Comparison of ENCODE assay signal across 24 cellular contexts in the genomic region with DNA sequence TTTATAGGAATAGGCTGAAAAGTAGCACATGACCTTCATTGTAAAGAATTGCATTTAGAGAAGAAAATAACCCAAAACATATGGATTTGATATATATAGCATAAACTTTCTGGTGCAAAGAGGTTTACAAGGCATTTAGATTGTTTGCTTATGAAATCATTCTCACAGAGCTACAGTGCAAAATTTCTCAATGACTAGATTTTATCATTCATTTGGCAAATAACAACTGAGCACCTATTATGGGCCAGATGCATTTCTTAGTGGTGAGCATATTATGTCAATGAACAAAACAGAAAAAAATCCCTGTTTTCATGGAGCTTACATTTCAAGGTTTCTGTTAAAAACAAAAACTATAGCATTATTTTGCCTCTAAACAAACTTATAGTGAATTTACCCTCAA. TPM values are rescaled to one million over a fixed set of nuclear protein-coding genes. Genes with fewer than 3 reads are reported as not detected.
"Had no signal": no experiment of that assay in that cellular context is flagged by ENCODE, and none has a peak within 500 bp of the region (broad histone marks: within the 10 kb centered on the region; RNA-seq: fewer than 3 reads in every experiment).

No MANE protein-coding gene starts in this region.

- H3K27me3 ChIP-seq: adrenal gland, SJSA1 had no signal

- H3K4me3 ChIP-seq: adrenal gland, K562, SJSA1 had no signal

- H3K9me3 ChIP-seq: adrenal gland, SJSA1 had no signal

- H3K36me3 ChIP-seq: adrenal gland, SJSA1 had no signal

- H3K9me3 Mint-ChIP-seq: activated naive CD4-positive, alpha-beta T cell treated with anti-CD3 and anti-CD28 coated beads, Interleukin-2, amount 10 ng/mL, durations not matched to agents 7 days and 5 days; activated naive CD8-positive, alpha-beta T cell treated with anti-CD3 and anti-CD28 coated beads for 36 hours; activated T-helper 2 cell treated with anti-CD3 and anti-CD28 coated beads, Interferon-gamma antibody, Interleukin-2, Interleukin-4, amounts not matched to agents 10 μg/mL and 5 μg/mL and 100 μg/mL, durations not matched to agents 14 hours and 24 hours and 36 hours; central memory CD8-positive, alpha-beta T cell; T-helper 1 cell treated with Interleukin-12 subunit alpha and Interleukin-12 subunit beta and Interleukin-4 antibody, amounts not matched to agents 30 μg/mL and 1 μg/mL, for 36 hours had no signal

- H3K27ac Mint-ChIP-seq: activated naive CD4-positive, alpha-beta T cell treated with anti-CD3 and anti-CD28 coated beads, Interleukin-2, amount 10 ng/mL, durations not matched to agents 7 days and 5 days; activated naive CD8-positive, alpha-beta T cell treated with anti-CD3 and anti-CD28 coated beads for 36 hours; activated T-helper 2 cell treated with anti-CD3 and anti-CD28 coated beads, Interferon-gamma antibody, Interleukin-2, Interleukin-4, amounts not matched to agents 10 μg/mL and 5 μg/mL and 100 μg/mL, durations not matched to agents 14 hours and 24 hours and 36 hours; T-helper 1 cell treated with Interleukin-12 subunit alpha and Interleukin-12 subunit beta and Interleukin-4 antibody, amounts not matched to agents 30 μg/mL and 1 μg/mL, for 36 hours had no signal

- H3K4me3 Mint-ChIP-seq: activated CD8-positive, alpha-beta T cell treated with anti-CD3 and anti-CD28 coated beads for 36 hours; activated naive CD4-positive, alpha-beta T cell treated with anti-CD3 and anti-CD28 coated beads, Interleukin-2, amount 10 ng/mL, durations not matched to agents 7 days and 5 days; activated naive CD8-positive, alpha-beta T cell treated with anti-CD3 and anti-CD28 coated beads for 36 hours; T-helper 1 cell treated with Interleukin-12 subunit alpha and Interleukin-12 subunit beta and Interleukin-4 antibody, amounts not matched to agents 30 μg/mL and 1 μg/mL, for 36 hours had no signal

- H3K27ac ChIP-seq: adrenal gland, SJSA1 had no signal

- H3K4me1 ChIP-seq: SJSA1 had no signal

- H3K27me3 Mint-ChIP-seq: activated CD8-positive, alpha-beta T cell treated with anti-CD3 and anti-CD28 coated beads for 36 hours; activated naive CD4-positive, alpha-beta T cell treated with anti-CD3 and anti-CD28 coated beads, Interleukin-2, amount 10 ng/mL, durations not matched to agents 7 days and 5 days; activated naive CD8-positive, alpha-beta T cell treated with anti-CD3 and anti-CD28 coated beads for 36 hours; central memory CD8-positive, alpha-beta T cell had no signal

- ATAC-seq: activated CD4-positive, CD25-positive, alpha-beta regulatory T cell treated with anti-CD3 and anti-CD28 coated beads, Interleukin-2, amount 50 U/mL, for 24 hours; activated CD8-positive, alpha-beta T cell treated with anti-CD3 and anti-CD28 coated beads for 36 hours; K562; PC-3 had no signal

- DNase-seq: activated CD4-positive, alpha-beta T cell treated with anti-CD3 and anti-CD28 coated beads for 4 hours; activated CD8-positive, alpha-beta T cell treated with anti-CD3 and anti-CD28 coated beads for 36 hours; activated gamma-delta T cell treated with Interleukin-2 at 50 U/mL for 16 hours; activated naive CD4-positive, alpha-beta T cell treated with anti-CD3 and anti-CD28 coated beads, Interleukin-2, amount 10 ng/mL, durations not matched to agents 7 days and 5 days; activated naive CD8-positive, alpha-beta T cell treated with anti-CD3 and anti-CD28 coated beads for 36 hours; activated T-cell treated with anti-CD3 and anti-CD28 coated beads, Interleukin-2, amount 50 U/mL, for 48 hours; adrenal gland; aorta; Karpas-422; MM.1S; NCI-H1105; NCI-H1436 treated with DMSO at 0.1 percent for 48 hours; NCI-H187; NCI-H2081 treated with DMSO at 0.1 percent for 48 hours; NCI-H446; NCI-H524; PC-3; SHP77 had no signal

RNA-seq across cellular contexts. Expression of a gene that starts 34.1 kb away (rescaled TPM):
- total RNA-seq: PC-3 had no signal
